8 cellular contexts compared by ENCODE assay signal in the genomic region with DNA sequence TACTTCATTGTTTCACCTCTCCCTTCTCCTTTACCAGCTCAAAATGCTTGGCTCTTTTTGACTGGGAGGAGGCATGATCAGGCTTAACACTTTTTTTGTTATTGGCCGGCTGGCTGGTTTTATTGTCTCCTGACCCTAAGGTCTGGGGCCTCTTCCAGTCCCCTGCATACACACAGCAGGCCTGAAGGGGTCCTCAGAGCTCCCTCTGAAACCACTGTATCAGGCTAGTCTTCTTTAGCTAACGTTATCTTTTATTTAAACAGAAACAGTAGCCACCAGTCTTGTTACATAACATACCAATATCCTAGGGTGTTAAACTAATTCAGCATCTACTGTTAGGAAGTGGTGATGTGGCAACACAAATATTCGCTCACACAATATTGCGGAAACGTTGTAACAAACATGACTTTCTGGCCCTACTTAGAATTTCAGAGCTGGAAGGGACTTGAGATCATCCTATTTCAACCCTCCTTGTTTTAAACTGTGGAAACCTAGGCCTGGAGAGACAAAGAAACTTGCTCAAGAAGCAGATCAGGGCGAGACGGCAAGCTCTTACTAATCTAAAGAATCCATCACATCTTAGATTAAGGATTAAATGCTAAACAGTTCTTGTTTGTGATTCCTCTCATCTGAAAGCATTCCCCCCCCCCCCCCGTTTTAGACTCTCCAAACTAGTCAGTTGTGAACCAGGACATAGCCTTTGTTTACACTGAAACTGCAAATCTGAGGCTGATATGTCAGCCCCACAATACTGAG. TPM values are rescaled to one million over a fixed set of nuclear protein-coding genes. Genes with fewer than 3 reads are reported as not detected.
DNase-seq lines count a peak whose midpoint lies in the region; ATAC-seq and TF ChIP-seq lines count a peak whose summit lies in the region.

No MANE protein-coding gene starts in this region.

- peak overlapping the region; percentile 85 to 99 (median 92) for H3K27ac Mint-ChIP-seq in naive thymus-derived CD8-positive, alpha-beta T cell

- TF ChIP-seq CTCF in GM10248 (IDR thresholded peaks at IDR 0.05; ENCODE audit: control extremely low read depth, extremely low read depth, low read depth, missing control alignments) (peak; percentile 84), PC-9 (conservative IDR thresholded peaks at IDR 0.05) (peak; percentile 91), fibroblast of pulmonary artery (IDR thresholded peaks at IDR 0.05; ENCODE audit: low read length, missing control alignments) (peak; percentile 97), upper lobe of left lung (IDR thresholded peaks at IDR 0.05) (peak; percentile 70 to 82 (median 78))

- H3K27me3 Mint-ChIP-seq in naive thymus-derived CD8-positive, alpha-beta T cell, result no peaks in the 10 kb centered on the region

- H3K9me3 ChIP-seq in HUES48 (ENCODE audit: control insufficient read depth, insufficient read depth, low read length) (no peaks in the 10 kb centered on the region), PC-9 (ENCODE audit: insufficient read depth, low read depth) (no peaks in the 10 kb centered on the region), upper lobe of left lung (peaks cover 0 to 7% (median 0%) of the 10 kb centered on the region in 4 donors)

- peak; percentile 29 to 51 for ATAC-seq in naive thymus-derived CD8-positive, alpha-beta T cell
- peak; percentile 77 to 83 for ATAC-seq in upper lobe of left lung (ENCODE audit: low FRiP score in 2 of 2)
- no peak for ATAC-seq in HG02852 (IDR thresholded peaks at IDR 0.05; ENCODE audit: unreplicated experiment)

- 4 to 6% methylated on average over 8 of the region's 8 CpGs for WGBS in upper lobe of left lung, 2 donors

- intact Hi-C loops in PC-9 (cut with micrococcal nuclease; ENCODE audit: unreplicated experiment), result loop anchor here (1.0 to 2.0 kb wide), 2 partner anchors 37 to 111 kb away; no protein-coding TSS in a partner anchor

- no peak overlapping the region; the same call in 1 of the 2 replicates for H3K9ac ChIP-seq in HUES48 (ENCODE audit: low read depth, low read length)

- no peaks in the 10 kb centered on the region for H3K9me3 Mint-ChIP-seq in naive thymus-derived CD8-positive, alpha-beta T cell

- H3K36me3 ChIP-seq in HUES48 (ENCODE audit: control insufficient read depth, insufficient read depth, low read length) (no peaks in the 10 kb centered on the region), PC-9 (ENCODE audit: low read depth) (no peaks in the 10 kb centered on the region), upper lobe of left lung (no peaks in the 10 kb centered on the region)

- peak in 1 of 4 donors; percentile 44 for TF ChIP-seq EP300 in upper lobe of left lung (IDR thresholded peaks at IDR 0.05)

- 0 out of 2 replicates have a peak, but pooled peaks cover 4% of the 10 kb centered on the region for H4K20me1 ChIP-seq in PC-9 (ENCODE audit: insufficient read depth)

- H3K36me3 Mint-ChIP-seq in naive thymus-derived CD8-positive, alpha-beta T cell, result no peaks in the 10 kb centered on the region

- POLR2A ChIA-PET in GM10248 (lab: Yijun Ruan, JAX) (no interaction called here), PC-9 (lab: Charles Lee; ENCODE audit: unreplicated experiment) (interaction anchor here (0.6 to 0.7 kb wide), 5 partner anchors 36 to 339 kb away, joined by 3 to 8 read pairs (median 5); no protein-coding TSS in a partner anchor)
- POLR2A ChIA-PET in naive thymus-derived CD8-positive, alpha-beta T cell (lab: Charles Lee), result interaction anchor here (0.7 to 7.7 kb wide), 13 partner anchors 16 to 865 kb away, joined by 3 to 104 read pairs (median 5); no protein-coding TSS in a partner anchor

- H3K9me2 ChIP-seq in PC-9 (ENCODE audit: insufficient read depth), result no peaks in the 10 kb centered on the region

- peaks cover 32% of the 10 kb centered on the region for H3F3A ChIP-seq in PC-9 (ENCODE audit: insufficient read depth, low read depth)

- H3K27ac ChIP-seq in HUES48 (ENCODE audit: low read depth, low read length) (peak overlapping the region; percentile 74), PC-9 (peak overlapping the region; percentile 50), upper lobe of left lung (peak overlapping the region; percentile 86 to 99 (median 95))

- H3K4me2 ChIP-seq in PC-9, result peak overlapping the region; percentile 87

- CTCF ChIA-PET in GM10248 (lab: Yijun Ruan, JAX), result interaction anchor here (0.6 to 5.4 kb wide), 39 partner anchors 8 to 635 kb away, joined by 3 to 170 read pairs (median 5); partner anchors contain the start of gene RNFT1
- CTCF ChIA-PET in PC-9 (lab: Charles Lee), result interaction anchor here (0.6 to 1.4 kb wide), 5 partner anchors 93 to 212 kb away, joined by 3 to 6 read pairs (median 5); no protein-coding TSS in a partner anchor

- H3K4me3 ChIP-seq in HUES48 (ENCODE audit: low read depth, low read length) (no peak overlapping the region), PC-9 (no peak overlapping the region), fibroblast of pulmonary artery (replicated peaks; ENCODE audit: low read depth, low read length) (no peak overlapping the region), upper lobe of left lung (no peak overlapping the region)

- H3K27me3 ChIP-seq in HUES48 (ENCODE audit: control insufficient read depth, insufficient read depth, low read length), result peaks cover 26% of the 10 kb centered on the region
- no peaks in the 10 kb centered on the region for H3K27me3 ChIP-seq in PC-9 (ENCODE audit: insufficient read depth, low read depth)
- H3K27me3 ChIP-seq in upper lobe of left lung, result no peaks in the 10 kb centered on the region

- peaks cover 5% of the 10 kb centered on the region; the same call in 1 of the 2 replicates for H3K79me2 ChIP-seq in PC-9 (ENCODE audit: low read depth)

- H3K4me1 ChIP-seq in HUES48 (ENCODE audit: control insufficient read depth, insufficient read depth, low read length), result peaks cover 28% of the 10 kb centered on the region
- H3K4me1 ChIP-seq in PC-9 (replicated peaks; ENCODE audit: insufficient read depth), result peaks cover 32% of the 10 kb centered on the region
- H3K4me1 ChIP-seq in upper lobe of left lung, result peaks cover 53 to 58% (median 54%) of the 10 kb centered on the region in 4 donors

- no TSS peak for BruUV-seq in PC-9 (replicated peaks; lab: Mats Ljungman, UMichigan)

- H3K4me1 Mint-ChIP-seq in naive thymus-derived CD8-positive, alpha-beta T cell, result peaks cover 33 to 68% (median 64%) of the 10 kb centered on the region in 4 donors

- H3K4me3 Mint-ChIP-seq in naive thymus-derived CD8-positive, alpha-beta T cell, result peak overlapping the region; percentile 52 to 83 (median 72)

- peak in 1 of 4 donors; percentile 10 for TF ChIP-seq POLR2A in upper lobe of left lung (IDR thresholded peaks at IDR 0.05)

- DNase-seq in GM10248 (ENCODE audit: extremely low spot score), result peak; percentile 71
- DNase-seq in PC-9, result peak; percentile 58 to 94
- peak; percentile 24 for DNase-seq in activated gamma-delta T cell treated with anti-CD3 and anti-CD28 coated beads, Interleukin-2, amount 50 U/mL, for 16 hours (ENCODE audit: low read depth)
- peak; percentile 91 for DNase-seq in fibroblast of pulmonary artery (ENCODE audit: low read depth)
- DNase-seq in naive thymus-derived CD8-positive, alpha-beta T cell, result peak in 8 of 10 donors; percentile 39 to 69 (median 56)
- DNase-seq in upper lobe of left lung, result peak in 1 of 2 donors; percentile 72

- H2AFZ ChIP-seq in PC-9, result no peak overlapping the region

RNA-seq across cellular contexts. Expression of gene YPEL2, which starts 1.7 kb away (rescaled TPM):
- total RNA-seq in PC-9 (2021), result 11.6 and 12.9 TPM in 2 replicates
- total RNA-seq in naive thymus-derived CD8-positive, alpha-beta T cell, result 10 to 100 TPM; 73.5 to 75.0 TPM
- polyA plus RNA-seq in naive thymus-derived CD8-positive, alpha-beta T cell, result 10 to 100 TPM; 22.0 to 28.7 (median 25.2) TPM
- 10 to 100 TPM; 17.5 to 38.8 (median 26.8) TPM for total RNA-seq in upper lobe of left lung
